23 cellular contexts compared by ENCODE assay signal in genomic region chr5:105195765-105196164, GRCh38.
DNase-seq lines count a peak whose midpoint lies in the region; ATAC-seq, FAIRE-seq and TF ChIP-seq lines count a peak whose summit lies in the region.
"Had no signal": no experiment of that assay in that cellular context is flagged by ENCODE, and none has a peak within 500 bp of the region (broad histone marks: within the 10 kb centered on the region; RNA-seq: fewer than 3 reads in every experiment).

No MANE protein-coding gene starts in this region.

- TF ChIP-seq EP300 in A549 (IDR thresholded peaks at IDR 0.05) = no peak

- no peak overlapping the region for H3K56ac ChIP-seq in IMR-90 (ENCODE audit: extremely low read depth, insufficient read depth, low read length)

- no peak overlapping the region for H3K23ac ChIP-seq in IMR-90 (ENCODE audit: low read depth, low read length)

- no TSS peak for BruUV-seq in IMR-90 (replicated peaks; lab: Mats Ljungman, UMichigan)
- BruUV-seq in A673 (replicated peaks; lab: Mats Ljungman, UMichigan) = no TSS peak

- H3K18ac ChIP-seq in IMR-90 (ENCODE audit: low read depth, low read length) = no peak overlapping the region

- no peak overlapping the region for H2BK120ac ChIP-seq in IMR-90 (ENCODE audit: low read depth, low read length)

- no peak overlapping the region for H3K4ac ChIP-seq in IMR-90 (ENCODE audit: low read depth, low read length)

- H3K79me1 ChIP-seq in IMR-90 (ENCODE audit: low read depth in 1 of 2, low read length in 2 of 2) = no peaks in the 10 kb centered on the region

- H2AK5ac ChIP-seq in IMR-90 (ENCODE audit: low read depth, low read length) = no peak overlapping the region

- CTCF ChIA-PET in A549 (lab: Yijun Ruan, JAX) (no interaction called here), IMR-90 (lab: Yijun Ruan, JAX) (interaction anchor here (0.6 kb wide), 1 partner anchor 99 kb away, joined by 3 read pairs; no protein-coding TSS in a partner anchor), A673 (lab: Charles Lee) (no interaction called here)

- H3K27ac ChIP-seq in A549 (no peak overlapping the region), IMR-90 (ENCODE audit: insufficient read depth, low read length) (no peak overlapping the region), A673 (ENCODE audit: low read depth, low read length, poor library complexity, severe bottlenecking) (no peak overlapping the region)
- H3K27ac ChIP-seq: BLaER1 treated with 17β-estradiol and CSF1 and Interleukin-3, amounts not matched to agents 10 nM and 100 nM; GM23248 had no signal

- H3K27me3 ChIP-seq in IMR-90 (ENCODE audit: control insufficient read depth, insufficient read depth, low read length) (no peaks in the 10 kb centered on the region), A673 (replicated peaks; ENCODE audit: insufficient read depth, low read depth, low read length, poor library complexity) (no peaks in the 10 kb centered on the region)
- H3K27me3 ChIP-seq: BE2C; BLaER1 treated with 17β-estradiol and CSF1 and Interleukin-3, amounts not matched to agents 10 nM and 100 nM had no signal

- H2BK20ac ChIP-seq in IMR-90 (ENCODE audit: low read depth, low read length) = no peak overlapping the region

- H3K9ac ChIP-seq in IMR-90 (ENCODE audit: low read depth, low read length) = no peak overlapping the region
- H3K9ac ChIP-seq: BLaER1 treated with 17β-estradiol and CSF1 and Interleukin-3, amounts not matched to agents 10 nM and 100 nM; GM23248 had no signal

- H2BK15ac ChIP-seq in IMR-90 (ENCODE audit: low read depth, low read length) = no peak overlapping the region

- in situ Hi-C loops in IMR-90 (cut with MboI; ENCODE audit: low sequenced_read_pairs) = no loop called here

- H3K9me1 ChIP-seq in IMR-90 (ENCODE audit: insufficient read depth, low read length) = no peaks in the 10 kb centered on the region

- TF ChIP-seq CTCF in A549 (IDR thresholded peaks at IDR 0.05) = no peak
- TF ChIP-seq CTCF in IMR-90 (conservative IDR thresholded peaks at IDR 0.05; ENCODE audit: low read depth, low read length) = no peak
- no peak for TF ChIP-seq CTCF in A673 (conservative IDR thresholded peaks at IDR 0.05; ENCODE audit: low read depth, low read length)

- H3K9me3 ChIP-seq in A549 = no peaks in the 10 kb centered on the region; the same call in 2 of the 3 replicates
- H3K9me3 ChIP-seq in IMR-90 (ENCODE audit: control insufficient read depth, insufficient read depth, low read length) = no peaks in the 10 kb centered on the region
- no peaks in the 10 kb centered on the region for H3K9me3 ChIP-seq in A673 (ENCODE audit: low read depth, low read length, poor library complexity, severe bottlenecking)
- H3K9me3 ChIP-seq: BE2C; BLaER1 treated with 17β-estradiol and CSF1 and Interleukin-3, amounts not matched to agents 10 nM and 100 nM had no signal

- H3K4me2 ChIP-seq in A549 (no peak overlapping the region), IMR-90 (ENCODE audit: low read depth, low read length) (no peak overlapping the region)
- H3K4me2 ChIP-seq: BLaER1 treated with 17β-estradiol and CSF1 and Interleukin-3, amounts not matched to agents 10 nM and 100 nM had no signal

- FAIRE-seq in A549 (lab: Jason Lieb, UNC) = no peak
- FAIRE-seq in endometrium (lab: Jason Lieb, UNC) = peak; percentile 31
- FAIRE-seq: D721Med, GM12878, GM19239, H1 had no signal

- H3K4me1 ChIP-seq in A549 = no peaks in the 10 kb centered on the region
- no peaks in the 10 kb centered on the region for H3K4me1 ChIP-seq in IMR-90 (ENCODE audit: control insufficient read depth, insufficient read depth, low read length)
- H3K4me1 ChIP-seq in A673 (ENCODE audit: insufficient read depth, low read length, poor library complexity, severe bottlenecking) = no peaks in the 10 kb centered on the region
- H3K4me1 ChIP-seq: BE2C; BLaER1 treated with 17β-estradiol and CSF1 and Interleukin-3, amounts not matched to agents 10 nM and 100 nM had no signal

- H4K91ac ChIP-seq in IMR-90 (ENCODE audit: insufficient read depth, low read depth, low read length) = no peak overlapping the region

- ATAC-seq in A549 (no peak), IMR-90 (ENCODE audit: low read depth) (no peak)
- ATAC-seq: GM12878 had no signal

- no peak overlapping the region for H4K8ac ChIP-seq in IMR-90 (ENCODE audit: low read depth in 2 of 2, low read length in 2 of 2)

- H2AFZ ChIP-seq in IMR-90 (replicated peaks; ENCODE audit: low read length, poor library complexity) = no peak overlapping the region
- H2AFZ ChIP-seq: GM23248 had no signal

- TF ChIP-seq RAD21 in A549 (conservative IDR thresholded peaks at IDR 0.05 in 1 of 2, IDR thresholded peaks at IDR 0.05 in 1 of 2) (no peak), IMR-90 (IDR thresholded peaks at IDR 0.05; ENCODE audit: low read length) (no peak)

- intact Hi-C loops in IMR-90 (cut with micrococcal nuclease) = no loop called here
- intact Hi-C loops in A673 (cut with micrococcal nuclease; ENCODE audit: unreplicated experiment) = no loop called here

- no peaks in the 10 kb centered on the region for H4K20me1 ChIP-seq in IMR-90 (ENCODE audit: insufficient read depth, low read length)
- H4K20me1 ChIP-seq: BLaER1 treated with 17β-estradiol and CSF1 and Interleukin-3, amounts not matched to agents 10 nM and 100 nM had no signal

- no peak overlapping the region for H3K14ac ChIP-seq in IMR-90 (replicated peaks; ENCODE audit: low read depth, low read length)

- dilution Hi-C loops in IMR-90 (cut with HindIII; ENCODE audit: low sequenced_read_pairs, unreplicated experiment) = no loop called here

- no peak overlapping the region for H2AK9ac ChIP-seq in IMR-90 (replicated peaks; ENCODE audit: low read depth, low read length, poor library complexity)

- H3K4me3 ChIP-seq in A549 = no peak overlapping the region
- H3K4me3 ChIP-seq in IMR-90 (ENCODE audit: insufficient read depth, low read depth, low read length) = no peak overlapping the region
- H3K4me3 ChIP-seq in A673 (ENCODE audit: low read depth, low read length, poor library complexity, severe bottlenecking) = no peak overlapping the region
- H3K4me3 ChIP-seq: BLaER1 treated with 17β-estradiol and CSF1 and Interleukin-3, amounts not matched to agents 10 nM and 100 nM; GM12878; GM23248 had no signal

- DNase-seq in A549 (ENCODE audit: low read depth in 1 of 2, low spot score in 1 of 2) (no peak), IMR-90 (no peak), NCI-H524 treated with DMSO at 0.1 percent for 48 hours (lab: John Stamatoyannopoulos, UW) (no peak), A673 (ENCODE audit: low spot score) (no peak)
- DNase-seq in central memory CD4-positive, alpha-beta T cell = no peak
- DNase-seq: ACHN; AML-193; BE2C; CD4-positive, alpha-beta T cell; CD8-positive, alpha-beta memory T cell; DMS 273 treated with DMSO at 0.1 percent for 48 hours; DMS79; EL; GDM1; GM23248; H7; HCEC 1CT had no signal

- H2BK5ac ChIP-seq in IMR-90 (ENCODE audit: low read depth, low read length, poor library complexity, severe bottlenecking) = no peak overlapping the region

- TF ChIP-seq POLR2A in A549 (IDR thresholded peaks at IDR 0.05; ENCODE audit: low read length) = no peak
- TF ChIP-seq POLR2A in IMR-90 (IDR thresholded peaks at IDR 0.05; ENCODE audit: low read depth, low read length) = no peak

- H4K5ac ChIP-seq in IMR-90 (ENCODE audit: low read depth, low read length) = no peak overlapping the region

- no peaks in the 10 kb centered on the region for H3K36me3 ChIP-seq in IMR-90 (ENCODE audit: control insufficient read depth, insufficient read depth, low read length)
- H3K36me3 ChIP-seq in A673 (ENCODE audit: insufficient read depth, low read length, poor library complexity, severe bottlenecking) = no peaks in the 10 kb centered on the region
- H3K36me3 ChIP-seq: BE2C; BLaER1 treated with 17β-estradiol and CSF1 and Interleukin-3, amounts not matched to agents 10 nM and 100 nM had no signal

- POLR2A ChIA-PET in A549 (lab: Yijun Ruan, JAX) (no interaction called here), IMR-90 (lab: Charles Lee; ENCODE audit: unreplicated experiment) (no interaction called here), A673 (lab: Charles Lee; ENCODE audit: low non-redundant PET) (no interaction called here)

TF ChIP-seq in A549, 52 proteins besides CTCF, POLR2A, EP300 and RAD21:
- TF ChIP-seq MYC (IDR thresholded peaks at IDR 0.05; ENCODE audit: borderline replicate concordance, low read length) (no peak), MAFK (IDR thresholded peaks at IDR 0.05; ENCODE audit: partially characterized antibody) (peak; percentile 44)

TF ChIP-seq in IMR-90, 13 proteins besides CTCF, POLR2A, EP300 and RAD21:
- TF ChIP-seq, protein P1, sequence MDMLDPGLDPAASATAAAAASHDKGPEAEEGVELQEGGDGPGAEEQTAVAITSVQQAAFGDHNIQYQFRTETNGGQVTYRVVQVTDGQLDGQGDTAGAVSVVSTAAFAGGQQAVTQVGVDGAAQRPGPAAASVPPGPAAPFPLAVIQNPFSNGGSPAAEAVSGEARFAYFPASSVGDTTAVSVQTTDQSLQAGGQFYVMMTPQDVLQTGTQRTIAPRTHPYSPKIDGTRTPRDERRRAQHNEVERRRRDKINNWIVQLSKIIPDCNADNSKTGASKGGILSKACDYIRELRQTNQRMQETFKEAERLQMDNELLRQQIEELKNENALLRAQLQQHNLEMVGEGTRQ (IDR thresholded peaks at IDR 0.05; ENCODE audit: low read depth, low read length) = no peak
- peak; percentile 71 for TF ChIP-seq MAFK (IDR thresholded peaks at IDR 0.05; ENCODE audit: low read depth, low read length)
- TF ChIP-seq MAZ (IDR thresholded peaks at IDR 0.05; ENCODE audit: borderline replicate concordance, low read depth, low read length) = no peak
- TF ChIP-seq ELK1 (IDR thresholded peaks at IDR 0.05; ENCODE audit: borderline replicate concordance, low read depth, low read length) = no peak
- no peak for TF ChIP-seq CEBPB (IDR thresholded peaks at IDR 0.05; ENCODE audit: low read depth, low read length)
- TF ChIP-seq BHLHE40 (IDR thresholded peaks at IDR 0.05; ENCODE audit: low read depth, low read length) = no peak
